19 cellular contexts compared by ENCODE assay signal in the genomic region with DNA sequence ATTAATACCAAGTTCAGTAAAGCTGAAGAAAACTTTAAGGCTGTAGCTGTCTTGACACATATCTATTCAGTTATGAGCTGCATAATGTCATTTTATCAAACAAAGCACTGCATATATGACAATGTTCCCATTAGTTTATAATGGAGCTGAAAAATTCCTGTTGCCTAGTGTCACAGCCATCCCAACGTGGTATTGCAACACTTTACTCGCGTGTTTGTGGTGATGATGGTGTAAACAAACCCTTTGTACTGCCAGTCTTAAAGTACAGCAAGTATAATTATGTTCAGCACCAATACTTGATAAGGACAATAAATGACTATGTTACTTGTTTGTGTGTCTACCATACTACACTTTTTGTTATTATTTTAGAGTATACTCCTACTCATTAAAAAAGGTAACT.
A peak's percentile ranks its signal among the peaks of the same experiment; 100 is the strongest.
DNase-seq lines count a peak whose midpoint lies in the region; TF ChIP-seq lines count a peak whose summit lies in the region.
"Had no signal": no experiment of that assay in that cellular context is flagged by ENCODE, and none has a peak within 500 bp of the region (broad histone marks: within the 10 kb centered on the region; RNA-seq: fewer than 3 reads in every experiment).

No MANE protein-coding gene starts in this region.

- H3K9ac ChIP-seq in GM23248, result no peak overlapping the region

- H3K27me3 Mint-ChIP-seq in activated CD4-positive, alpha-beta memory T cell treated with anti-CD3 and anti-CD28 coated beads for 36 hours, result no peaks in the 10 kb centered on the region
- H3K27me3 Mint-ChIP-seq in CD8-positive, alpha-beta memory T cell, result no peaks in the 10 kb centered on the region
- H3K27me3 Mint-ChIP-seq: B cell; CD4-positive, alpha-beta memory T cell had no signal

- no peak overlapping the region for H3K27ac Mint-ChIP-seq in activated CD4-positive, alpha-beta memory T cell treated with anti-CD3 and anti-CD28 coated beads for 36 hours
- H3K27ac Mint-ChIP-seq in CD8-positive, alpha-beta memory T cell, result no peak overlapping the region
- H3K27ac Mint-ChIP-seq: B cell; CD4-positive, alpha-beta memory T cell; H9 had no signal

- intact Hi-C loops in activated CD4-positive, alpha-beta memory T cell treated with anti-CD3 and anti-CD28 coated beads for 36 hours (cut with micrococcal nuclease), result no loop called here

- H3K36me3 ChIP-seq in GM23248 (ENCODE audit: low read depth), result no peaks in the 10 kb centered on the region
- no peaks in the 10 kb centered on the region for H3K36me3 ChIP-seq in CD8-positive, alpha-beta memory T cell (ENCODE audit: insufficient read depth, low read length)

- H3K4me3 Mint-ChIP-seq in activated CD4-positive, alpha-beta memory T cell treated with anti-CD3 and anti-CD28 coated beads for 36 hours, result no peak overlapping the region
- no peak overlapping the region for H3K4me3 Mint-ChIP-seq in CD8-positive, alpha-beta memory T cell
- H3K4me3 Mint-ChIP-seq: B cell; CD4-positive, alpha-beta memory T cell; H9 had no signal

- H3K4me1 Mint-ChIP-seq in activated CD4-positive, alpha-beta memory T cell treated with anti-CD3 and anti-CD28 coated beads for 36 hours (ENCODE audit: low read depth), result no peaks in the 10 kb centered on the region
- no peaks in the 10 kb centered on the region for H3K4me1 Mint-ChIP-seq in CD8-positive, alpha-beta memory T cell
- H3K4me1 Mint-ChIP-seq: B cell; CD4-positive, alpha-beta memory T cell had no signal

- H3K9me2 ChIP-seq in GM23248 (ENCODE audit: insufficient read depth), result no peaks in the 10 kb centered on the region

- no peak overlapping the region for H3K4me2 ChIP-seq in GM23248 (ENCODE audit: unreplicated experiment)

- no peak overlapping the region for H3K27ac ChIP-seq in GM23248
- no peak overlapping the region for H3K27ac ChIP-seq in CD8-positive, alpha-beta memory T cell (ENCODE audit: low read depth, low read length)

- no peaks in the 10 kb centered on the region for H4K20me1 ChIP-seq in GM23248 (ENCODE audit: insufficient read depth)

- no peaks in the 10 kb centered on the region for H3K79me2 ChIP-seq in GM23248 (ENCODE audit: insufficient read depth)

- no peaks in the 10 kb centered on the region for H3K9me3 ChIP-seq in GM23248 (ENCODE audit: low read depth)
- no peaks in the 10 kb centered on the region for H3K9me3 ChIP-seq in CD8-positive, alpha-beta memory T cell (ENCODE audit: low read length)

- H3K4me3 ChIP-seq in GM23248, result no peak overlapping the region
- no peak overlapping the region for H3K4me3 ChIP-seq in foreskin fibroblast (ENCODE audit: low read depth in 1 of 2, low read length in 2 of 2)
- no peak overlapping the region for H3K4me3 ChIP-seq in skeletal muscle cell (ENCODE audit: low read depth, low read length)
- no peak overlapping the region for H3K4me3 ChIP-seq in CD8-positive, alpha-beta memory T cell (ENCODE audit: low read length)

- peaks cover 5% of the 10 kb centered on the region for H3K9me3 Mint-ChIP-seq in activated CD4-positive, alpha-beta memory T cell treated with anti-CD3 and anti-CD28 coated beads for 36 hours
- peaks cover 2 to 25% (median 15%) of the 10 kb centered on the region in 5 donors for H3K9me3 Mint-ChIP-seq in CD8-positive, alpha-beta memory T cell
- H3K9me3 Mint-ChIP-seq: H9 had no signal

- POLR2A ChIA-PET in activated CD4-positive, alpha-beta memory T cell treated with anti-CD3 and anti-CD28 coated beads for 36 hours (lab: Charles Lee), result no interaction called here
- POLR2A ChIA-PET in CD8-positive, alpha-beta memory T cell (lab: Charles Lee), result no interaction called here

- no peaks in the 10 kb centered on the region for H3K36me3 Mint-ChIP-seq in activated CD4-positive, alpha-beta memory T cell treated with anti-CD3 and anti-CD28 coated beads for 36 hours
- no peaks in the 10 kb centered on the region for H3K36me3 Mint-ChIP-seq in CD8-positive, alpha-beta memory T cell
- H3K36me3 Mint-ChIP-seq: CD4-positive, alpha-beta memory T cell had no signal

- in situ Hi-C loops in GM23248 (cut with MboI), result no loop called here

- no peak for TF ChIP-seq CTCF in foreskin fibroblast (IDR thresholded peaks at IDR 0.05; ENCODE audit: low read depth, low read length)

- CTCF ChIA-PET in activated CD4-positive, alpha-beta memory T cell treated with anti-CD3 and anti-CD28 coated beads for 36 hours (lab: Charles Lee), result no interaction called here
- CTCF ChIA-PET in CD8-positive, alpha-beta memory T cell (lab: Charles Lee), result no interaction called here

- 24 to 34% methylated on average over 3 of the region's 3 CpGs for WGBS in GM23248 (ENCODE audit: low coverage in 1 of 2, low lambda C conversion rate in 2 of 2, missing lambda C conversion rate in 2 of 2), 2 experiments

- H3F3A ChIP-seq in GM23248 (ENCODE audit: insufficient read depth), result no peaks in the 10 kb centered on the region

- H2AFZ ChIP-seq in GM23248, result no peak overlapping the region

- H3K27me3 ChIP-seq in GM23248 (replicated peaks; ENCODE audit: insufficient read depth), result no peaks in the 10 kb centered on the region
- no peaks in the 10 kb centered on the region for H3K27me3 ChIP-seq in CD8-positive, alpha-beta memory T cell (ENCODE audit: insufficient read depth, low read length, poor library complexity, severe bottlenecking)

- DNase-seq in GM23248, result peak; percentile 1
- peak; percentile 88 for DNase-seq in amniotic epithelial cell (ENCODE audit: low read depth)
- DNase-seq in foreskin fibroblast, result peak; percentile 8 to 25
- DNase-seq in skeletal muscle cell (ENCODE audit: low read depth), result peak; percentile 31
- DNase-seq in ureter (ENCODE audit: low spot score), result no peak
- DNase-seq in activated CD4-positive, alpha-beta memory T cell treated with anti-CD3 and anti-CD28 coated beads for 36 hours, result no peak
- no peak for DNase-seq in CD8-positive, alpha-beta memory T cell
- DNase-seq: ACHN; CD4-positive, alpha-beta memory T cell; DMS79 treated with DMSO at 0.1 percent for 48 hours; H9; Karpas-422; NCI-H1436; NCI-H2081 treated with DMSO at 0.1 percent for 48 hours; NCI-H524 treated with DMSO at 0.1 percent for 48 hours; NK-92 treated with Interleukin-12 subunit alpha and Interleukin-12 subunit beta, amount 100 ng/mL, for 24 hours; OCI-M1; RPMI8226 had no signal

- no peaks in the 10 kb centered on the region for H3K4me1 ChIP-seq in GM23248 (ENCODE audit: insufficient read depth)
- no peaks in the 10 kb centered on the region for H3K4me1 ChIP-seq in CD8-positive, alpha-beta memory T cell (ENCODE audit: insufficient read depth, low read length)

Comparison
In these comparisons a context has a peak if more than half of its experiments do, and no peak if none do; other contexts are left out.
1. DNase-seq: peak in GM23248 (single experiment), amniotic epithelial cell (single experiment), foreskin fibroblast (2 of 2) and skeletal muscle cell (single experiment); none in ureter (single experiment), activated CD4-positive, alpha-beta memory T cell treated with anti-CD3 and anti-CD28 coated beads for 36 hours (single experiment) and CD8-positive, alpha-beta memory T cell (0 of 5).